8 cellular contexts compared by ENCODE assay signal in the genomic region with DNA sequence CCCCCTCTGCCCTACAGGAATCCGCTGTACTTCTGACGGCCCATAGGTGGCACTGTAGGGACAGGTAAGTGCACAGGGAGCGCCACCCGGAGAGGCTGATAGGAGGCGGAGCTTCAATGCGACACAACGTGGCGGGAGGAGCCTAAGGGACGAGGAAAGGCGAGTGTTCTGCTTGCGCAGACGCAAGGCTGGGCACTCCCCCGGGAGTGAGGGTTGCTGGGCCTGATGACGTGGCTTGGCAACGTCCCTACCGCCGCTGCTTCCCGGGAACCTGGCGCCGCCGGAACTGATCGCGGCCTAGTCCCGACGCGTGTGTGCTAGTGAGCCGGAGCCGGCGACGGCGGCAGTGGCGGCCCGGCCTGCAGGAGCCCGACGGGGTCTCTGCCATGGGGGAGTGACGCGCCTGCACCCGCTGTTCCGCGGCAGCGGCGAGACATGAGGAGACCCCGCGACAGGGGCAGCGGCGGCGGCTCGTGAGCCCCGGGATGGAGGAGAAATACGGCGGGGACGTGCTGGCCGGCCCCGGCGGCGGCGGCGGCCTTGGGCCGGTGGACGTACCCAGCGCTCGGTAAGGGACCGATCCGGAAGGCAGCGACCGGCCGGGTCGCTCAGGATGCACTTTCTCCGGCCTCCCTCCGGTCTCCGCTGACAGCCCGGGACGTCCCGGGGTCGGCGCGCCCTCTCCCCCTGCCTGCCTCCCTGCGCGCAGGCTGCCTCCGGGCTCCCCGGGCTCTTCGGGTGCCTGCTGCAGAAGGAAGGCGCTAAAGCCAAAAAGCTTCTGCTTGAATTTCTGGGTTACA. TPM values are rescaled to one million over a fixed set of nuclear protein-coding genes. Genes with fewer than 3 reads are reported as not detected.
DNase-seq lines count a peak whose midpoint lies in the region; ATAC-seq and TF ChIP-seq lines count a peak whose summit lies in the region.

Gene SLC30A5, plus strand, starts transcription at position 244 of the 800 bp plus-strand sequence. Its CDS starts 242 bp downstream, at position 486.

- H3K4me3 Mint-ChIP-seq in chondrocyte (ENCODE audit: unreplicated experiment), result peak within 1 kb of the TSS; percentile 83

- H3K4me1 Mint-ChIP-seq in chondrocyte (ENCODE audit: low read depth), result peaks cover 33% of the 10 kb centered on the region

- no peaks in the 10 kb centered on the region for H3K27me3 Mint-ChIP-seq in chondrocyte (ENCODE audit: low read depth)

- H3K27ac Mint-ChIP-seq in chondrocyte (ENCODE audit: unreplicated experiment), result peak within 1 kb of the TSS; percentile 93

- H3K27me3 ChIP-seq in kidney epithelial cell (ENCODE audit: control insufficient read depth, insufficient read depth, low read length), result no peaks in the 10 kb centered on the region

- H3K9me3 Mint-ChIP-seq in chondrocyte (ENCODE audit: low read depth), result no peaks in the 10 kb centered on the region

- H3K36me3 Mint-ChIP-seq in chondrocyte (ENCODE audit: low read depth), result peaks cover 6% of the 10 kb centered on the region

- peak; percentile 92 for TF ChIP-seq CTCF in chondrocyte (IDR thresholded peaks at IDR 0.05)
- TF ChIP-seq CTCF in kidney epithelial cell (IDR thresholded peaks at IDR 0.05; ENCODE audit: insufficient read depth, low read length, poor library complexity, severe bottlenecking), result peak; percentile 90

- DNase-seq in AML-193 (lab: John Stamatoyannopoulos, UW) (peak; percentile 97 to 99), NCI-H460 (ENCODE audit: extremely low read depth, low read depth) (peak; percentile 100), chondrocyte (ENCODE audit: low spot score) (peak; percentile 100), kidney epithelial cell (ENCODE audit: low read depth) (peak; percentile 98)
- peak; percentile 97 for DNase-seq in activated CD4-positive, alpha-beta T cell treated with anti-CD3 and anti-CD28 coated beads for 1 hour
- DNase-seq in stimulated activated CD4-positive, alpha-beta T cell treated with anti-CD3 and anti-CD28 coated beads, Interleukin-1b, Interleukin-23, amount 100 ng/mL, for 1 hour (ENCODE audit: low read depth in 2 of 2), result peak; percentile 87 to 97

- no peaks in the 10 kb centered on the region for H3K36me3 ChIP-seq in kidney epithelial cell (ENCODE audit: control insufficient read depth, insufficient read depth, low read length)

- peak within 1 kb of the TSS; percentile 60 for H3K4me3 ChIP-seq in kidney epithelial cell (ENCODE audit: low read depth, low read length)

- ATAC-seq in GM19035 (IDR thresholded peaks at IDR 0.05; ENCODE audit: unreplicated experiment) (peak; percentile 99), HG03378 (IDR thresholded peaks at IDR 0.05; ENCODE audit: unreplicated experiment) (peak; percentile 98)

RNA-seq across cellular contexts. Expression of gene SLC30A5, which starts in this region (rescaled TPM):
- 80.3 and 90.2 TPM in 2 replicates for total RNA-seq in NCI-H460 (2014; rRNA removed; shearing (Covaris generic))
- polyA plus RNA-seq in NCI-H460 (2014; cell fraction: nucleus; rRNA removed), result 68.0 and 69.7 TPM in 2 replicates
- 72.7 to 97.1 TPM (median 75.1 TPM) in 3 replicates for total RNA-seq in chondrocyte
- total RNA-seq in kidney epithelial cell, result 42.8 and 45.0 TPM in 2 replicates

Comparison
In these comparisons a context has a peak if more than half of its experiments do, and no peak if none do; other contexts are left out.
1. Peak in every context shown above with its lines: DNase-seq, ATAC-seq and H3K4me3 ChIP-seq.